ENCODE assay signal across 29 cellular contexts in genomic region chr17:47823519-47823918, GRCh38. TPM values are rescaled to one million over a fixed set of nuclear protein-coding genes. Genes with fewer than 3 reads are reported as not detected.
"Had no signal": no experiment of that assay in that cellular context is flagged by ENCODE, and none has a peak within 500 bp of the region (broad histone marks: within the 10 kb centered on the region; RNA-seq: fewer than 3 reads in every experiment).

No MANE protein-coding gene starts in this region.

- DNase-seq: activated CD4-positive, alpha-beta memory T cell treated with anti-CD3 and anti-CD28 coated beads, Interleukin-2, amount 10 ng/mL, durations not matched to agents 7 days and 5 days; activated CD4-positive, alpha-beta T cell treated with anti-CD3 and anti-CD28 coated beads, Interleukin-2, amount 10 ng/mL, durations not matched to agents 24 days and 14 days; activated CD4-positive, CD25-positive, alpha-beta regulatory T cell treated with anti-CD3 and anti-CD28 coated beads, Interleukin-2, amount 50 U/mL, for 72 hours; activated CD8-positive, alpha-beta memory T cell treated with anti-CD3 and anti-CD28 coated beads, Interleukin-2, amount 50 U/mL, for 48 hours; activated naive CD8-positive, alpha-beta T cell treated with anti-CD3 and anti-CD28 coated beads, Interleukin-2, amount 50 U/mL, for 24 hours; activated T-cell treated with anti-CD3 and anti-CD28 coated beads, Interleukin-2, amount 50 U/mL, for 48 hours; amygdala; dermis blood vessel endothelial cell; effector CD8-positive, alpha-beta T cell; left lung; lower lobe of right lung; mesendoderm; stimulated activated CD4-positive, alpha-beta T cell treated with anti-CD3 and anti-CD28 coated beads, Interleukin-12 subunit alpha, Interleukin-12 subunit beta, amount 100 ng/mL, for 4 hours; stimulated activated CD4-positive, alpha-beta T cell treated with anti-CD3 and anti-CD28 coated beads, Interleukin-4, amount 100 ng/mL, for 24 hours; uterus had no signal

- ATAC-seq: activated naive CD8-positive, alpha-beta T cell treated with anti-CD3 and anti-CD28 coated beads, Interleukin-2, amount 50 U/mL, for 24 hours; left lung; lower lobe of right lung; sciatic nerve; stimulated activated effector memory CD8-positive, alpha-beta T cell treated with anti-CD3 and anti-CD28 coated beads, Interleukin-12 subunit alpha, Interleukin-12 subunit beta, amount 100 ng/mL, for 72 hours had no signal

- H3K27me3 ChIP-seq: left lung, uterus had no signal

- H3K4me3 ChIP-seq: left lung, lower lobe of right lung, skin epidermis, thoracic aorta, uterus had no signal

- H3K27ac ChIP-seq: left lung, lower lobe of right lung, skin epidermis, thoracic aorta, uterus had no signal

- H3K36me3 ChIP-seq: uterus had no signal

- H3K9me3 ChIP-seq: left lung, lower lobe of right lung, thoracic aorta, uterus had no signal

- H3K9me3 Mint-ChIP-seq: activated CD4-positive, alpha-beta memory T cell treated with anti-CD3 and anti-CD28 coated beads, Interleukin-2, amount 10 ng/mL, durations not matched to agents 7 days and 5 days; activated CD4-positive, alpha-beta T cell treated with anti-CD3 and anti-CD28 coated beads, Interleukin-2, amount 10 ng/mL, durations not matched to agents 24 days and 14 days; activated naive CD4-positive, alpha-beta T cell treated with anti-CD3 and anti-CD28 coated beads, Interleukin-2, amount 50 U/mL, for 24 hours; activated naive CD8-positive, alpha-beta T cell treated with anti-CD3 and anti-CD28 coated beads, Interleukin-2, amount 50 U/mL, for 24 hours; activated T-helper 2 cell treated with anti-CD3 and anti-CD28 coated beads, Interferon-gamma antibody, Interleukin-2, Interleukin-4, amounts not matched to agents 10 μg/mL and 5 μg/mL and 100 μg/mL, durations not matched to agents 14 hours and 24 hours and 36 hours; nephron; stimulated activated effector memory CD8-positive, alpha-beta T cell treated with anti-CD3 and anti-CD28 coated beads, Interleukin-12 subunit alpha, Interleukin-12 subunit beta, amount 100 ng/mL, for 72 hours; stimulated activated naive CD8-positive, alpha-beta T cell treated with anti-CD3 and anti-CD28 coated beads, Interleukin-15, Interleukin-2, amounts not matched to agents 100 ng/mL and 50 ng/mL, for 24 hours; type B pancreatic cell had no signal

- H3K27me3 Mint-ChIP-seq: activated CD4-positive, alpha-beta memory T cell treated with anti-CD3 and anti-CD28 coated beads, Interleukin-2, amount 10 ng/mL, durations not matched to agents 7 days and 5 days; activated CD4-positive, alpha-beta T cell treated with anti-CD3 and anti-CD28 coated beads, Interleukin-2, amount 10 ng/mL, durations not matched to agents 24 days and 14 days; activated naive CD4-positive, alpha-beta T cell treated with anti-CD3 and anti-CD28 coated beads, Interleukin-2, amount 50 U/mL, for 24 hours; activated naive CD8-positive, alpha-beta T cell treated with anti-CD3 and anti-CD28 coated beads, Interleukin-2, amount 50 U/mL, for 24 hours; stimulated activated naive CD8-positive, alpha-beta T cell treated with anti-CD3 and anti-CD28 coated beads, Interleukin-15, Interleukin-2, amounts not matched to agents 100 ng/mL and 50 ng/mL, for 24 hours; type B pancreatic cell had no signal

- H3K4me3 Mint-ChIP-seq: activated CD4-positive, alpha-beta memory T cell treated with anti-CD3 and anti-CD28 coated beads, Interleukin-2, amount 10 ng/mL, durations not matched to agents 7 days and 5 days; activated naive CD4-positive, alpha-beta T cell treated with anti-CD3 and anti-CD28 coated beads, Interleukin-2, amount 50 U/mL, for 24 hours; activated naive CD8-positive, alpha-beta T cell treated with anti-CD3 and anti-CD28 coated beads, Interleukin-2, amount 50 U/mL, for 24 hours; stimulated activated naive CD8-positive, alpha-beta T cell treated with anti-CD3 and anti-CD28 coated beads, Interleukin-15, Interleukin-2, amounts not matched to agents 100 ng/mL and 50 ng/mL, for 24 hours; type B pancreatic cell had no signal

- H3K27ac Mint-ChIP-seq: activated CD4-positive, alpha-beta memory T cell treated with anti-CD3 and anti-CD28 coated beads, Interleukin-2, amount 10 ng/mL, durations not matched to agents 7 days and 5 days; activated CD4-positive, alpha-beta T cell treated with anti-CD3 and anti-CD28 coated beads, Interleukin-2, amount 10 ng/mL, durations not matched to agents 24 days and 14 days; activated naive CD8-positive, alpha-beta T cell treated with anti-CD3 and anti-CD28 coated beads, Interleukin-2, amount 50 U/mL, for 24 hours; activated T-helper 2 cell treated with anti-CD3 and anti-CD28 coated beads, Interferon-gamma antibody, Interleukin-2, Interleukin-4, amounts not matched to agents 10 μg/mL and 5 μg/mL and 100 μg/mL, durations not matched to agents 14 hours and 24 hours and 36 hours; nephron; stimulated activated naive CD8-positive, alpha-beta T cell treated with anti-CD3 and anti-CD28 coated beads, Interleukin-15, Interleukin-2, amounts not matched to agents 100 ng/mL and 50 ng/mL, for 24 hours; type B pancreatic cell had no signal

RNA-seq across cellular contexts. Expression of gene LRRC46, which starts 8.0 kb away (rescaled TPM):
- total RNA-seq: dermis blood vessel endothelial cell, epithelial cell of proximal tubule, frontal cortex, mononuclear cell, osteoblast, posterior vena cava had no signal

RNA-seq across cellular contexts. Expression of gene SP6, which starts 27.4 kb away (rescaled TPM):
- total RNA-seq: frontal cortex, thoracic aorta had no signal
